10 cellular contexts compared by ENCODE assay signal in genomic region chr1:107142370-107142668, GRCh38. TPM values are rescaled to one million over a fixed set of nuclear protein-coding genes. Genes with fewer than 3 reads are reported as not detected.
A peak's percentile ranks its signal among the peaks of the same experiment; 100 is the strongest.
DNase-seq lines count a peak whose midpoint lies in the region; ATAC-seq and TF ChIP-seq lines count a peak whose summit lies in the region.
"Had no signal": no experiment of that assay in that cellular context is flagged by ENCODE, and none has a peak within 500 bp of the region (broad histone marks: within the 10 kb centered on the region; RNA-seq: fewer than 3 reads in every experiment).

No MANE protein-coding gene starts in this region.

- H2AFZ ChIP-seq in OCI-LY7 (ENCODE audit: low read length) (no peak overlapping the region), neural progenitor cell (replicated peaks) (no peak overlapping the region)

- peak overlapping the region; percentile 99 for H3K4me2 ChIP-seq in OCI-LY7 (ENCODE audit: low read length)
- no peak overlapping the region for H3K4me2 ChIP-seq in neural progenitor cell

- H3K9me3 Mint-ChIP-seq in CD8-positive, alpha-beta memory T cell, result no peaks in the 10 kb centered on the region
- H3K9me3 Mint-ChIP-seq in chondrocyte (ENCODE audit: low read depth) (no peaks in the 10 kb centered on the region), neural progenitor cell (no peaks in the 10 kb centered on the region)

- H3K27ac Mint-ChIP-seq in CD8-positive, alpha-beta memory T cell, result no peak overlapping the region
- H3K27ac Mint-ChIP-seq in chondrocyte (ENCODE audit: unreplicated experiment) (no peak overlapping the region), neural progenitor cell (no peak overlapping the region)

- peaks cover 41 to 71% of the 10 kb centered on the region in 2 donors for H3K27me3 Mint-ChIP-seq in CD8-positive, alpha-beta memory T cell
- H3K27me3 Mint-ChIP-seq in chondrocyte (ENCODE audit: low read depth) (peaks cover 44% of the 10 kb centered on the region), neural progenitor cell (ENCODE audit: insufficient read depth, low read depth) (peaks cover 21% of the 10 kb centered on the region)

- intact Hi-C loops in OCI-LY7 (cut with micrococcal nuclease; ENCODE audit: unreplicated experiment), result loop anchor here (5.0 to 10.0 kb wide), 6 partner anchors 62 to 1120 kb away; no protein-coding TSS in a partner anchor

- no peaks in the 10 kb centered on the region for H3K36me3 ChIP-seq in CD8-positive, alpha-beta memory T cell (ENCODE audit: insufficient read depth, low read length)
- H3K36me3 ChIP-seq in OCI-LY7 (ENCODE audit: insufficient read depth, low read length) (no peaks in the 10 kb centered on the region), neural progenitor cell (no peaks in the 10 kb centered on the region)

- no peaks in the 10 kb centered on the region for H3K9me3 ChIP-seq in CD8-positive, alpha-beta memory T cell (ENCODE audit: low read length)
- H3K9me3 ChIP-seq in OCI-LY7 (ENCODE audit: low read length) (no peaks in the 10 kb centered on the region), neural progenitor cell (ENCODE audit: low read depth) (no peaks in the 10 kb centered on the region)
- H3K9me3 ChIP-seq: psoas muscle had no signal

- CTCF ChIA-PET in CD8-positive, alpha-beta memory T cell (lab: Charles Lee), result no interaction called here
- CTCF ChIA-PET in OCI-LY7 (lab: Charles Lee; ENCODE audit: unreplicated experiment) (no interaction called here), GM10248 (lab: Yijun Ruan, JAX) (interaction anchor here (0.7 to 2.8 kb wide), 14 partner anchors 8 to 533 kb away, joined by 3 to 11 read pairs (median 4); no protein-coding TSS in a partner anchor)

- TF ChIP-seq CTCF in OCI-LY7 (conservative IDR thresholded peaks at IDR 0.05; ENCODE audit: low read length) (peak; percentile 35; the same call in 1 of the 2 replicates), chondrocyte (IDR thresholded peaks at IDR 0.05) (peak; percentile 52), neural progenitor cell (IDR thresholded peaks at IDR 0.05) (no peak), GM10248 (IDR thresholded peaks at IDR 0.05; ENCODE audit: control extremely low read depth, extremely low read depth, low read depth, missing control alignments) (no peak)

- H3K79me2 ChIP-seq in OCI-LY7 (ENCODE audit: insufficient read depth, low read depth, low read length) (no peaks in the 10 kb centered on the region), neural progenitor cell (ENCODE audit: low read depth) (no peaks in the 10 kb centered on the region)

- H3K9me2 ChIP-seq in OCI-LY7 (ENCODE audit: insufficient read depth, low read length), result no peaks in the 10 kb centered on the region

- no peaks in the 10 kb centered on the region for H3K36me3 Mint-ChIP-seq in CD8-positive, alpha-beta memory T cell
- H3K36me3 Mint-ChIP-seq in chondrocyte (ENCODE audit: low read depth) (no peaks in the 10 kb centered on the region), neural progenitor cell (no peaks in the 10 kb centered on the region)

- no peak overlapping the region for H3K9ac ChIP-seq in neural progenitor cell

- no peak overlapping the region for H3K4me3 ChIP-seq in CD8-positive, alpha-beta memory T cell (ENCODE audit: low read length)
- H3K4me3 ChIP-seq in OCI-LY7 (ENCODE audit: low read depth, low read length, poor library complexity, severe bottlenecking), result peak overlapping the region; percentile 78
- no peak overlapping the region for H3K4me3 ChIP-seq in neural progenitor cell

- DNase-seq in CD8-positive, alpha-beta memory T cell, result no peak
- DNase-seq in OCI-LY7 (ENCODE audit: low spot score) (no peak), chondrocyte (ENCODE audit: low spot score) (no peak), neural progenitor cell (ENCODE audit: low spot score) (no peak), DMS53 (lab: John Stamatoyannopoulos, UW) (no peak), cortex of kidney (lab: John Stamatoyannopoulos, UW) (no peak), GM10248 (ENCODE audit: extremely low spot score) (no peak)
- DNase-seq: psoas muscle had no signal

- H4K20me1 ChIP-seq in OCI-LY7 (ENCODE audit: insufficient read depth, low read length) (no peaks in the 10 kb centered on the region), neural progenitor cell (ENCODE audit: low read depth) (no peaks in the 10 kb centered on the region)

- peaks cover 7% of the 10 kb centered on the region for H3K27me3 ChIP-seq in CD8-positive, alpha-beta memory T cell (ENCODE audit: insufficient read depth, low read length, poor library complexity, severe bottlenecking)
- H3K27me3 ChIP-seq in neural progenitor cell, result peaks cover 42% of the 10 kb centered on the region

- no peaks in the 10 kb centered on the region for H3F3A ChIP-seq in neural progenitor cell (ENCODE audit: low read depth)

- no TSS peak for BruUV-seq in OCI-LY7 (replicated peaks; lab: Mats Ljungman, UMichigan)

- peaks cover 17 to 32% (median 26%) of the 10 kb centered on the region in 3 donors for H3K4me1 Mint-ChIP-seq in CD8-positive, alpha-beta memory T cell
- H3K4me1 Mint-ChIP-seq in chondrocyte (ENCODE audit: low read depth) (peaks cover 20% of the 10 kb centered on the region), neural progenitor cell (peaks cover 10% of the 10 kb centered on the region)

- no peak overlapping the region for H3K27ac ChIP-seq in CD8-positive, alpha-beta memory T cell (ENCODE audit: low read depth, low read length)
- H3K27ac ChIP-seq in OCI-LY7 (ENCODE audit: low read depth, low read length, poor library complexity, severe bottlenecking) (no peak overlapping the region), neural progenitor cell (no peak overlapping the region)
- H3K27ac ChIP-seq: psoas muscle had no signal

- no peak for ATAC-seq in HG03139 (IDR thresholded peaks at IDR 0.05; ENCODE audit: unreplicated experiment)

- H3K4me1 ChIP-seq in CD8-positive, alpha-beta memory T cell (ENCODE audit: insufficient read depth, low read length), result peaks cover 5% of the 10 kb centered on the region
- H3K4me1 ChIP-seq in OCI-LY7 (ENCODE audit: insufficient read depth, low read length, poor library complexity, severe bottlenecking) (peaks cover 16% of the 10 kb centered on the region), neural progenitor cell (peaks cover 7% of the 10 kb centered on the region)

- POLR2A ChIA-PET in CD8-positive, alpha-beta memory T cell (lab: Charles Lee), result no interaction called here
- POLR2A ChIA-PET in OCI-LY7 (lab: Charles Lee), result interaction anchor here (0.5 to 1.0 kb wide), 7 partner anchors 87 to 987 kb away, joined by 3 to 5 read pairs (median 3); no protein-coding TSS in a partner anchor
- POLR2A ChIA-PET in GM10248 (lab: Yijun Ruan, JAX), result no interaction called here

- H3K4me3 Mint-ChIP-seq in CD8-positive, alpha-beta memory T cell, result peak overlapping the region; percentile 68 to 91 (median 88)
- H3K4me3 Mint-ChIP-seq in chondrocyte (ENCODE audit: unreplicated experiment) (no peak overlapping the region), neural progenitor cell (peak overlapping the region; percentile 88)

RNA-seq across cellular contexts. Expression of gene NTNG1, which starts 1.5 kb away (rescaled TPM):
- total RNA-seq in CD8-positive, alpha-beta memory T cell, result not detected
- polyA plus RNA-seq in CD8-positive, alpha-beta memory T cell, result not detected
- 2.3 and 5.7 TPM in 2 replicates for total RNA-seq in OCI-LY7 (2014; rRNA removed; shearing (Covaris generic))
- total RNA-seq in OCI-LY7 (2022) (5.9 and 6.2 TPM in 2 replicates), chondrocyte (not detected in 3 replicates), neural progenitor cell (ENCODE audit: low replicate concordance) (0.62 and 0.79 TPM in 2 replicates)
- total RNA-seq: left lobe of liver had no signal

Comparison
In these comparisons a context has a peak if more than half of its experiments do, and no peak if none do; other contexts are left out.
1. CTCF ChIP-seq: peak in OCI-LY7 (single experiment) and chondrocyte (single experiment); none in neural progenitor cell (single experiment) and GM10248 (single experiment).